10 cellular contexts compared by ENCODE assay signal in the genomic region with DNA sequence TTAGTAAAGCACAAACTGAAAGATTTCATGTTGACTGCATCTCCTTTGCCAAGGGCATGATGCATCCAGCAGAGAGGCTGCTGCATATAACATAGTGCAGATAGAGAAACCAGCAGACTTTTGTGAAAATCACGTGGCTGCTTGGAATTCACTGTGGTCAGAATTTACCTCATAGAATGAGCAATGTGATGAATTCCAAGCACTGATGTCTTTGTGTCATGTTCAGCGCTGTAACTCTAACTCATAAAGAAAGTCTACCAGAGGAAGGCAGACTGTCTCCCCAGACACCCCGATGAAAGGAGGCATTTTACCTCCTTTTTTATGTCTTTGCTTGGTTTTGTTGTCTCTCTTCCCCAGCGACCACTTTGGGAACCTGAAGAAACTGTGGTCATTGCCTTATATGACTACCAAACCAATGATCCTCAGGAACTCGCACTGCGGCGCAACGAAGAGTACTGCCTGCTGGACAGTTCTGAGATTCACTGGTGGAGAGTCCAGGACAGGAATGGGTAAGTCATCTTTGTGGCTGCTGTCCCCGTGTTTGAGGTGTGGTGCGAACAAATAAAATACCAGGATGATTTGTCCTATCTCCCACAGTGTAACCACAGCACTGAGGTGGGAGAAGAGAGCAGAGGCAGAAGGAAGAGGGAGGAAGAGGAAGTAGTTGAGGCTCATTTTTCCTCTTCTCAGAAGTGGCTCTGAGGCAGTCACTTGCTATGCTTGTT. TPM values are rescaled to one million over a fixed set of nuclear protein-coding genes. Genes with fewer than 3 reads are reported as not detected.
DNase-seq lines count a peak whose midpoint lies in the region; ATAC-seq and TF ChIP-seq lines count a peak whose summit lies in the region.
"Had no signal": no experiment of that assay in that cellular context is flagged by ENCODE, and none has a peak within 500 bp of the region (broad histone marks: within the 10 kb centered on the region; RNA-seq: fewer than 3 reads in every experiment).

No MANE protein-coding gene starts in this region.

- no peak overlapping the region for H3K27ac ChIP-seq in mesenchymal stem cell (ENCODE audit: low read length, poor library complexity, severe bottlenecking)
- H3K27ac ChIP-seq: pancreas had no signal

- H4K91ac ChIP-seq in mesenchymal stem cell (ENCODE audit: low read length) = no peak overlapping the region

- H3K79me1 ChIP-seq in mesenchymal stem cell (replicated peaks; ENCODE audit: low read length, poor library complexity, severe bottlenecking) = no peaks in the 10 kb centered on the region

- no peak overlapping the region for H2BK15ac ChIP-seq in mesenchymal stem cell (ENCODE audit: low read depth, poor library complexity, severe bottlenecking)

- no peak overlapping the region for H3K4me3 Mint-ChIP-seq in chondrocyte (ENCODE audit: unreplicated experiment)

- no peak overlapping the region for H3K4me3 ChIP-seq in mesenchymal stem cell (ENCODE audit: insufficient read depth in 1 of 2, low read depth in 1 of 2, low read length in 2 of 2)
- H3K4me3 ChIP-seq: pancreas had no signal

- H3K4me1 ChIP-seq in mesenchymal stem cell (ENCODE audit: control insufficient read depth, insufficient read depth, low read depth, low read length) = no peaks in the 10 kb centered on the region
- H3K4me1 ChIP-seq: pancreas had no signal

- DNase-seq in AG08395 (ENCODE audit: low spot score) (peak; percentile 70), HT1080 (ENCODE audit: low read depth) (peak; percentile 76), activated T-cell treated with anti-CD3 and anti-CD28 coated beads for 24 hours (ENCODE audit: low read depth) (peak; percentile 68), mesenchymal stem cell (peak; percentile 11), NCI-H524 (lab: John Stamatoyannopoulos, UW) (no peak), chondrocyte (ENCODE audit: low spot score) (no peak)
- DNase-seq: pancreas had no signal

- H3K4me1 Mint-ChIP-seq in chondrocyte (ENCODE audit: low read depth) = no peaks in the 10 kb centered on the region

- no peaks in the 10 kb centered on the region for H3K9me3 ChIP-seq in mesenchymal stem cell (ENCODE audit: control insufficient read depth, low read length)
- H3K9me3 ChIP-seq: pancreas had no signal

- H3K23ac ChIP-seq in mesenchymal stem cell (ENCODE audit: low read length in 2 of 2) = no peak overlapping the region

- H3K18ac ChIP-seq in mesenchymal stem cell (ENCODE audit: low read depth in 1 of 2, low read length in 2 of 2) = no peak overlapping the region

- no peaks in the 10 kb centered on the region for H3K36me3 ChIP-seq in mesenchymal stem cell (ENCODE audit: control insufficient read depth in 1 of 2, insufficient read depth in 2 of 2, low read depth in 1 of 2, low read length in 2 of 2)
- H3K36me3 ChIP-seq: pancreas had no signal

- H3K27me3 Mint-ChIP-seq in chondrocyte (ENCODE audit: low read depth) = no peaks in the 10 kb centered on the region

- no peaks in the 10 kb centered on the region for H3K27me3 ChIP-seq in mesenchymal stem cell (ENCODE audit: control insufficient read depth in 1 of 2, insufficient read depth in 1 of 2, low read length in 2 of 2)
- H3K27me3 ChIP-seq: pancreas had no signal

- H3K4ac ChIP-seq in mesenchymal stem cell (ENCODE audit: low read depth in 1 of 2, low read length in 2 of 2) = no peak overlapping the region

- H3K27ac Mint-ChIP-seq in chondrocyte (ENCODE audit: unreplicated experiment) = no peak overlapping the region

- 84% methylated on average over 8 of the region's 10 CpGs for WGBS in mesenchymal stem cell

- no peak overlapping the region for H4K8ac ChIP-seq in mesenchymal stem cell (ENCODE audit: low read length)

- H2BK120ac ChIP-seq in mesenchymal stem cell (ENCODE audit: low read depth, low read length) = no peak overlapping the region

- no peak overlapping the region for H2BK5ac ChIP-seq in mesenchymal stem cell (ENCODE audit: low read depth, low read length, poor library complexity, severe bottlenecking)

- no peak overlapping the region for H3K9ac ChIP-seq in mesenchymal stem cell (ENCODE audit: low read length)

- H3K4me2 ChIP-seq in mesenchymal stem cell (ENCODE audit: low read length, poor library complexity, severe bottlenecking) = no peak overlapping the region

- no peak overlapping the region for H3K14ac ChIP-seq in mesenchymal stem cell (ENCODE audit: low read length in 2 of 2)

- no peaks in the 10 kb centered on the region for H3K9me3 Mint-ChIP-seq in chondrocyte (ENCODE audit: low read depth)

- no peak for ATAC-seq in esophagus mucosa
- no peak for ATAC-seq in GM21786 (IDR thresholded peaks at IDR 0.05; ENCODE audit: unreplicated experiment)
- ATAC-seq: pancreas had no signal

- no peak overlapping the region for H2BK12ac ChIP-seq in mesenchymal stem cell (ENCODE audit: low read length in 2 of 2)

- H2AFZ ChIP-seq in mesenchymal stem cell (ENCODE audit: low read depth, low read length) = no peak overlapping the region

- no peak for TF ChIP-seq CTCF in chondrocyte (IDR thresholded peaks at IDR 0.05)

- H3K36me3 Mint-ChIP-seq in chondrocyte (ENCODE audit: low read depth) = no peaks in the 10 kb centered on the region

- H2AK5ac ChIP-seq in mesenchymal stem cell (ENCODE audit: low read length, severe bottlenecking) = no peak overlapping the region

RNA-seq across cellular contexts. Expression of a gene that starts 42.0 kb away (rescaled TPM):
- total RNA-seq in HT1080 (2014; rRNA removed; shearing (Covaris generic)) = not detected in 2 replicates
- polyA plus RNA-seq in HT1080 (2015; cell fraction: cytosol; rRNA removed) = not detected in 2 replicates
- polyA plus RNA-seq in HT1080 (2015; cell fraction: nucleus; rRNA removed) = not detected in 2 replicates
- polyA plus RNA-seq in mesenchymal stem cell (2013, experiment 1 of 2) = not detected
- not detected for polyA plus RNA-seq in mesenchymal stem cell (2013, experiment 2 of 2)
- 0.40 TPM for total RNA-seq in esophagus mucosa
- not detected in 3 replicates for total RNA-seq in chondrocyte
- total RNA-seq: endothelial cell of umbilical vein had no signal
- polyA plus RNA-seq: endothelial cell of umbilical vein had no signal

RNA-seq across cellular contexts. Expression of a gene that starts 43.3 kb away (rescaled TPM):
- 57.2 and 57.6 TPM in 2 replicates for total RNA-seq in HT1080 (2014; rRNA removed; shearing (Covaris generic))
- polyA plus RNA-seq in HT1080 (2015; cell fraction: cytosol; rRNA removed) = 65.7 and 68.8 TPM in 2 replicates
- polyA plus RNA-seq in HT1080 (2015; cell fraction: nucleus; rRNA removed) = 73.6 and 76.6 TPM in 2 replicates
- polyA plus RNA-seq in mesenchymal stem cell (2013, experiment 1 of 2) = 5.5 TPM
- polyA plus RNA-seq in mesenchymal stem cell (2013, experiment 2 of 2) = 5.4 TPM
- total RNA-seq in esophagus mucosa (2.1 TPM), chondrocyte (15.7 to 39.6 TPM (median 37.4 TPM) in 3 replicates)

RNA-seq across cellular contexts. Expression of a gene that starts 56.6 kb away (rescaled TPM):
- not detected in 2 replicates for total RNA-seq in HT1080 (2014; rRNA removed; shearing (Covaris generic))
- polyA plus RNA-seq in HT1080 (2015; cell fraction: cytosol; rRNA removed) = not detected in 2 replicates
- polyA plus RNA-seq in HT1080 (2015; cell fraction: nucleus; rRNA removed) = not detected in 2 replicates
- polyA plus RNA-seq in mesenchymal stem cell (2013, experiment 1 of 2) = not detected
- not detected for polyA plus RNA-seq in mesenchymal stem cell (2013, experiment 2 of 2)
- total RNA-seq in esophagus mucosa = not detected
- total RNA-seq in chondrocyte = not detected in 3 replicates
- total RNA-seq: endothelial cell of umbilical vein, pancreas had no signal
- polyA plus RNA-seq: endothelial cell of umbilical vein, pancreas had no signal

Comparison
In these comparisons a context has a peak if more than half of its experiments do, and no peak if none do; other contexts are left out.
1. DNase-seq: peak in AG08395 (single experiment), HT1080 (single experiment), activated T-cell treated with anti-CD3 and anti-CD28 coated beads for 24 hours (single experiment) and mesenchymal stem cell (single experiment); none in NCI-H524 (0 of 2) and chondrocyte (single experiment).